15 cellular contexts compared by ENCODE assay signal in the genomic region with DNA sequence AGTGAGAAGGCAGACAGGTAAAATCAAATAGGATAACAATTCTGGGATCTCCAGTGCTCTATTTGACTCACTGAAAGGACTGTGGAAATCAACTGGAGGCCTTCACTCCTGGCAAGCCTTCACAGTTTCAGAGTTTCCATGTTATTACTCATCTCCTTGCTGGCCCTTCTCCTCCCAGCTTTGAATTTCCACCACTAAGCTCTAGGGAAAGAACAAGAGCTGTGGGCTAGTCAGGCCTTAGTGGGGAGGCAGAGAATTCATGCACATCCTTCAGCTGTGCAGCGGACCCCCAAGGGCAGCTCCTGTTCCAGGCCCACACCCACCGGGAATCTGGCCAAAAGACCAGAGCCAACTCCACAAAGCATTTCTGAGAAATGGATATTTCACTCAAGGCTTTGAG. TPM values are rescaled to one million over a fixed set of nuclear protein-coding genes. Genes with fewer than 3 reads are reported as not detected.
DNase-seq lines count a peak whose midpoint lies in the region; ATAC-seq, FAIRE-seq and TF ChIP-seq lines count a peak whose summit lies in the region.
"Had no signal": no experiment of that assay in that cellular context is flagged by ENCODE, and none has a peak within 500 bp of the region (broad histone marks: within the 10 kb centered on the region; RNA-seq: fewer than 3 reads in every experiment).

No MANE protein-coding gene starts in this region.

- no peaks in the 10 kb centered on the region for H4K20me1 ChIP-seq in mammary epithelial cell (ENCODE audit: insufficient read depth, low read length)

- no peak overlapping the region for H2AFZ ChIP-seq in mammary epithelial cell (ENCODE audit: low read depth, low read length)
- H2AFZ ChIP-seq: PC-9 had no signal

- no peak overlapping the region for H3K27ac ChIP-seq in mammary epithelial cell (ENCODE audit: insufficient read depth, low read depth, low read length)
- H3K27ac ChIP-seq in heart left ventricle: peak overlapping the region in 3 of 12 donors; percentile 5 to 36 (median 22)
- H3K27ac ChIP-seq in skeletal muscle tissue (ENCODE audit: low read depth, low read length): peak overlapping the region; percentile 49
- H3K27ac ChIP-seq: esophagus squamous epithelium, PC-9 had no signal

- H3K27me3 ChIP-seq in mammary epithelial cell (ENCODE audit: insufficient read depth, low read length) (peaks cover 2% of the 10 kb centered on the region), heart left ventricle (no peaks in the 10 kb centered on the region), skeletal muscle tissue (ENCODE audit: control insufficient read depth in 3 of 3, insufficient read depth in 3 of 3, low read length in 3 of 3) (no peaks in the 10 kb centered on the region)
- H3K27me3 ChIP-seq: esophagus squamous epithelium had no signal

- intact Hi-C loops in mammary epithelial cell (cut with micrococcal nuclease): no loop called here
- intact Hi-C loops in heart left ventricle (cut with DNase I): no loop called here

- BruUV-seq in mammary epithelial cell (replicated peaks; lab: Mats Ljungman, UMichigan): no TSS peak

- H3K79me2 ChIP-seq in mammary epithelial cell (ENCODE audit: insufficient read depth, low read length): no peaks in the 10 kb centered on the region

- H3K9me3 ChIP-seq in mammary epithelial cell (replicated peaks; ENCODE audit: insufficient read depth, low read length) (no peaks in the 10 kb centered on the region), heart left ventricle (no peaks in the 10 kb centered on the region), skeletal muscle tissue (ENCODE audit: control insufficient read depth in 3 of 3, low read length in 3 of 3) (no peaks in the 10 kb centered on the region)
- H3K9me3 ChIP-seq: esophagus squamous epithelium had no signal

- H3K4me1 ChIP-seq in mammary epithelial cell (ENCODE audit: insufficient read depth, low read length): no peaks in the 10 kb centered on the region
- H3K4me1 ChIP-seq in heart left ventricle: peaks cover 0 to 13% (median 0%) of the 10 kb centered on the region in 12 donors
- peaks cover 18 to 35% (median 21%) of the 10 kb centered on the region in 3 donors for H3K4me1 ChIP-seq in skeletal muscle tissue (ENCODE audit: control insufficient read depth in 3 of 3, insufficient read depth in 3 of 3, low read length in 3 of 3)

- in situ Hi-C loops in mammary epithelial cell (cut with MboI; ENCODE audit: low sequenced_read_pairs in 2 of 2): no loop called here

- H3K9ac ChIP-seq in mammary epithelial cell (ENCODE audit: insufficient read depth, low read length) (no peak overlapping the region), skeletal muscle tissue (ENCODE audit: low read depth in 1 of 3, low read length in 3 of 3) (no peak overlapping the region)

- DNase-seq in H54 (ENCODE audit: insufficient read length, low spot score) (peak; percentile 6), mammary epithelial cell (peak; percentile 63), heart left ventricle (peak; percentile 52 to 65 (median 57)), NCI-H2227 (lab: John Stamatoyannopoulos, UW; ENCODE audit: unreplicated experiment) (no peak)
- DNase-seq: activated CD4-positive, alpha-beta T cell treated with anti-CD3 and anti-CD28 coated beads, Interleukin-2, amount 50 U/mL, for 1 hour; esophagus squamous epithelium; NCI-H2081; nucleus accumbens; PC-9; stimulated activated CD4-positive, alpha-beta T cell treated with anti-CD3 and anti-CD28 coated beads, Interleukin-4, amount 100 ng/mL, for 24 hours; T-helper 2 cell had no signal

- WGBS in mammary epithelial cell (ENCODE audit: low coverage, missing lambda C conversion rate): 25% methylated on average over 2 of the region's 2 CpGs
- WGBS in heart left ventricle, 4 donors: 71 to 82% (median 77%) methylated on average over 2 of the region's 2 CpGs

- no peak for TF ChIP-seq POLR2A in H54 (IDR thresholded peaks at IDR 0.05; ENCODE audit: low read depth, low read length)
- TF ChIP-seq POLR2A in heart left ventricle (IDR thresholded peaks at IDR 0.05): no peak

- no peaks in the 10 kb centered on the region for H3K36me3 ChIP-seq in mammary epithelial cell (ENCODE audit: insufficient read depth, low read length)
- H3K36me3 ChIP-seq in heart left ventricle: peaks cover 0 to 32% (median 25%) of the 10 kb centered on the region in 9 donors
- H3K36me3 ChIP-seq in skeletal muscle tissue (ENCODE audit: control insufficient read depth in 3 of 3, insufficient read depth in 3 of 3, low read length in 3 of 3): peaks cover 2 to 24% (median 10%) of the 10 kb centered on the region in 3 donors

- TF ChIP-seq CTCF in mammary epithelial cell (conservative IDR thresholded peaks at IDR 0.05 in 1 of 2, IDR thresholded peaks at IDR 0.05 in 1 of 2; ENCODE audit: extremely low read depth in 1 of 2, insufficient read depth in 1 of 2, low read depth in 1 of 2, low read length in 2 of 2): no peak
- no peak for TF ChIP-seq CTCF in heart left ventricle (IDR thresholded peaks at IDR 0.05)

- H3K4me3 ChIP-seq in mammary epithelial cell (replicated peaks in 1 of 3; ENCODE audit: insufficient read depth in 1 of 3, low read depth in 2 of 3, low read length in 3 of 3) (no peak overlapping the region), heart left ventricle (no peak overlapping the region), skeletal muscle tissue (ENCODE audit: low read length in 3 of 3) (no peak overlapping the region)
- H3K4me3 ChIP-seq: esophagus squamous epithelium, PC-9 had no signal

- dilution Hi-C loops in mammary epithelial cell (cut with HindIII; ENCODE audit: low sequenced_read_pairs): no loop called here

- CTCF ChIA-PET in mammary epithelial cell (lab: Charles Lee; ENCODE audit: low non-redundant PET): interaction anchor here (0.6 kb wide), 1 partner anchor 45 kb away, joined by 3 read pairs; no protein-coding TSS in a partner anchor

- no peak overlapping the region for H3K4me2 ChIP-seq in mammary epithelial cell (ENCODE audit: insufficient read depth, low read depth, low read length)
- H3K4me2 ChIP-seq: PC-9 had no signal

- peak; percentile 73 to 90 (median 87) for ATAC-seq in heart left ventricle
- no peak for ATAC-seq in HG03175 (IDR thresholded peaks at IDR 0.05; ENCODE audit: unreplicated experiment)
- no peak for ATAC-seq in HG02884 (IDR thresholded peaks at IDR 0.05; ENCODE audit: unreplicated experiment)
- no peak for ATAC-seq in GM19023 (IDR thresholded peaks at IDR 0.05; ENCODE audit: unreplicated experiment)

- no peak for FAIRE-seq in H54 (lab: Jason Lieb, UNC)

RNA-seq across cellular contexts. Expression of a gene that starts 26.0 kb away (rescaled TPM):
- 1 to 10 TPM; 3.7 to 5.0 TPM for total RNA-seq in mammary epithelial cell
- polyA plus RNA-seq in mammary epithelial cell: 1.4 TPM
- 5.8 TPM for polyA minus RNA-seq in mammary epithelial cell
- total RNA-seq in heart left ventricle: 10 to 100 TPM in 8 of 9 donors, 1 to 10 TPM in 1; 6.6 to 19.9 (median 13.7) TPM
- 10 to 100 TPM in 1 of 2 donors, 1 to 10 TPM in 1; 7.2 to 12.4 TPM for polyA plus RNA-seq in heart left ventricle
- total RNA-seq in skeletal muscle tissue: 95.5 TPM

Comparison
In these comparisons a context has a peak if more than half of its experiments do, and no peak if none do; other contexts are left out.
1. ATAC-seq: peak in heart left ventricle (4 of 4); none in HG03175 (single experiment), HG02884 (single experiment) and GM19023 (single experiment).